Comparison of ENCODE assay signal across 19 cellular contexts in the genomic region with DNA sequence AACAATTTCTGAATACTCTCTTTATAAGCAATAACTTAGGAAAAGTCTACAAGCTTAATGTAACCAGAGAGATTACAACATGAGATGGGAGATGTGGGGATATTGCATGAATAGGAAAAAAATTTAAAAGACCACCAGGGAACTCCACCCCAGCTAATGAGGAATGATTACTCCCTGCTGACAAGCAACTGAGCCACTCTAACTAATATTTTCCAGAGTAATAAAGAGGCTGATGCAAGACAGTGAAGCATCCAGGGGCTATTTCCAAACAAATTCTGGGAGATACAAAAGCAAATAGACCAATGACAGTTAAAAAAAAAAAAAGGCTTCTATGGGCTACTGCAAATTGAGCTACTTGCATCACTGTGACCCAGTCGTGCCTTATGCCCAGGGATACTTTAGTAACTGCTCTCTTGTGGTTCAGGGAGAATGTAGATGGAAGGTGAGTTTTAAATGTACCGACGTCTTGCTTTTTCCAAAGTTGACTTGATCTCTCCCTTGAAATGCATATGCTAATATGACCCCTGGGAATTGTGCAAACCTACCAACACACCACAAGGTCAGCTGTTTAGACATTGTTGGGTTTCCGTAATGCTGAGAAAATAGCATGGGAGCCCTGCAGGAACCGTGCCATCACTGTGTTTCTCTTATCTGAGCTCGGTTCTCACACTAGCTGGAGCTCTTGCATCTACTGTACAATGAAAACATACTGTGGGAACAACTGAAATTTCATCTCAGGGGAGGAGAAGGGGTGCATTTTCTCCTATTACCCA.
A peak's percentile ranks its signal among the peaks of the same experiment; 100 is the strongest.
DNase-seq lines count a peak whose midpoint lies in the region; ATAC-seq and TF ChIP-seq lines count a peak whose summit lies in the region.
"Had no signal": no experiment of that assay in that cellular context is flagged by ENCODE, and none has a peak within 500 bp of the region (broad histone marks: within the 10 kb centered on the region; RNA-seq: fewer than 3 reads in every experiment).

No MANE protein-coding gene starts in this region.

- in situ Hi-C loops in astrocyte of the spinal cord (cut with HindIII; ENCODE audit: low sequenced_read_pairs) = no loop called here

- H3K36me3 Mint-ChIP-seq in activated CD4-positive, alpha-beta T cell treated with anti-CD3 and anti-CD28 coated beads, Interleukin-2, amount 10 ng/mL, durations not matched to agents 24 days and 14 days (ENCODE audit: low read depth) = no peaks in the 10 kb centered on the region

- peaks cover 16% of the 10 kb centered on the region for H3K9me3 Mint-ChIP-seq in activated CD4-positive, alpha-beta T cell treated with anti-CD3 and anti-CD28 coated beads, Interleukin-2, amount 10 ng/mL, durations not matched to agents 24 days and 14 days

- peaks cover 6 to 24% of the 10 kb centered on the region in 2 donors for H3K4me1 ChIP-seq in left lung
- H3K4me1 ChIP-seq: uterus had no signal

- H3K4me3 ChIP-seq in AG10803 (ENCODE audit: low read length) (no peak overlapping the region), GM12865 (ENCODE audit: low read depth, low read length) (no peak overlapping the region), astrocyte of the spinal cord (ENCODE audit: low read depth, low read length) (no peak overlapping the region), left lung (no peak overlapping the region)
- H3K4me3 ChIP-seq: lung, PC-9, uterus had no signal

- DNase-seq in AG10803 (ENCODE audit: low read depth) = peak; percentile 45
- peak; percentile 24 for DNase-seq in GM12865 (ENCODE audit: low read depth)
- DNase-seq in astrocyte of the spinal cord (ENCODE audit: low read depth, low spot score) = peak; percentile 66
- no peak for DNase-seq in left lung
- no peak for DNase-seq in activated CD4-positive, alpha-beta T cell treated with anti-CD3 and anti-CD28 coated beads, Interleukin-2, amount 10 ng/mL, durations not matched to agents 24 days and 14 days
- DNase-seq in NCI-H187 (lab: John Stamatoyannopoulos, UW) = no peak
- no peak for DNase-seq in posterior vena cava (ENCODE audit: low spot score)
- DNase-seq: activated gamma-delta T cell; DMS53; foreskin melanocyte; H7; NCI-H1436; NCI-H446 treated with DMSO at 0.1 percent for 48 hours; PC-9; stimulated activated naive CD8-positive, alpha-beta T cell treated with anti-CD3 and anti-CD28 coated beads, Interleukin-15, Interleukin-2, amounts not matched to agents 100 U/mL and 50 U/mL, for 24 hours; uterus had no signal

- H3K4me1 Mint-ChIP-seq in activated CD4-positive, alpha-beta T cell treated with anti-CD3 and anti-CD28 coated beads, Interleukin-2, amount 10 ng/mL, durations not matched to agents 24 days and 14 days = peaks cover 12% of the 10 kb centered on the region

- H3K27ac Mint-ChIP-seq in activated CD4-positive, alpha-beta T cell treated with anti-CD3 and anti-CD28 coated beads, Interleukin-2, amount 10 ng/mL, durations not matched to agents 24 days and 14 days = no peak overlapping the region

- H3K27ac ChIP-seq in left lung = no peak overlapping the region
- H3K27ac ChIP-seq: C4-2B, PC-9, uterus had no signal

- intact Hi-C loops in left lung (cut with DNase I) = no loop called here
- intact Hi-C loops in activated CD4-positive, alpha-beta T cell treated with anti-CD3 and anti-CD28 coated beads, Interleukin-2, amount 10 ng/mL, durations not matched to agents 24 days and 14 days (cut with micrococcal nuclease) = no loop called here
- intact Hi-C loops in posterior vena cava (cut with DNase I) = no loop called here

- ATAC-seq in left lung = peak; percentile 32
- no peak for ATAC-seq in HG03135 (IDR thresholded peaks at IDR 0.05; ENCODE audit: unreplicated experiment)
- ATAC-seq: stimulated activated naive CD8-positive, alpha-beta T cell treated with anti-CD3 and anti-CD28 coated beads, Interleukin-15, Interleukin-2, amounts not matched to agents 100 U/mL and 50 U/mL, for 24 hours had no signal

- no peaks in the 10 kb centered on the region for H3K9me3 ChIP-seq in left lung
- H3K9me3 ChIP-seq: uterus had no signal

- TF ChIP-seq CTCF in AG10803 (conservative IDR thresholded peaks at IDR 0.05; ENCODE audit: low read length) (no peak), GM12865 (IDR thresholded peaks at IDR 0.05; ENCODE audit: insufficient read depth, low read depth, low read length, missing control alignments) (no peak), astrocyte of the spinal cord (IDR thresholded peaks at IDR 0.05; ENCODE audit: low read depth, low read length) (no peak), left lung (IDR thresholded peaks at IDR 0.05) (no peak)

- peaks cover 9% of the 10 kb centered on the region for H3K27me3 Mint-ChIP-seq in activated CD4-positive, alpha-beta T cell treated with anti-CD3 and anti-CD28 coated beads, Interleukin-2, amount 10 ng/mL, durations not matched to agents 24 days and 14 days

- no peaks in the 10 kb centered on the region for H3K27me3 ChIP-seq in left lung
- H3K27me3 ChIP-seq: uterus had no signal

- H3K36me3 ChIP-seq in left lung = no peaks in the 10 kb centered on the region
- H3K36me3 ChIP-seq: uterus had no signal

- H3K4me3 Mint-ChIP-seq in activated CD4-positive, alpha-beta T cell treated with anti-CD3 and anti-CD28 coated beads, Interleukin-2, amount 10 ng/mL, durations not matched to agents 24 days and 14 days = no peak overlapping the region

Comparison
In these comparisons a context has a peak if more than half of its experiments do, and no peak if none do; other contexts are left out.
1. DNase-seq: peak in AG10803 (single experiment), GM12865 (single experiment) and astrocyte of the spinal cord (single experiment); none in left lung (0 of 2), activated CD4-positive, alpha-beta T cell treated with anti-CD3 and anti-CD28 coated beads, Interleukin-2, amount 10 ng/mL, durations not matched to agents 24 days and 14 days (single experiment), NCI-H187 (0 of 2) and posterior vena cava (single experiment).